In the genomic region with DNA sequence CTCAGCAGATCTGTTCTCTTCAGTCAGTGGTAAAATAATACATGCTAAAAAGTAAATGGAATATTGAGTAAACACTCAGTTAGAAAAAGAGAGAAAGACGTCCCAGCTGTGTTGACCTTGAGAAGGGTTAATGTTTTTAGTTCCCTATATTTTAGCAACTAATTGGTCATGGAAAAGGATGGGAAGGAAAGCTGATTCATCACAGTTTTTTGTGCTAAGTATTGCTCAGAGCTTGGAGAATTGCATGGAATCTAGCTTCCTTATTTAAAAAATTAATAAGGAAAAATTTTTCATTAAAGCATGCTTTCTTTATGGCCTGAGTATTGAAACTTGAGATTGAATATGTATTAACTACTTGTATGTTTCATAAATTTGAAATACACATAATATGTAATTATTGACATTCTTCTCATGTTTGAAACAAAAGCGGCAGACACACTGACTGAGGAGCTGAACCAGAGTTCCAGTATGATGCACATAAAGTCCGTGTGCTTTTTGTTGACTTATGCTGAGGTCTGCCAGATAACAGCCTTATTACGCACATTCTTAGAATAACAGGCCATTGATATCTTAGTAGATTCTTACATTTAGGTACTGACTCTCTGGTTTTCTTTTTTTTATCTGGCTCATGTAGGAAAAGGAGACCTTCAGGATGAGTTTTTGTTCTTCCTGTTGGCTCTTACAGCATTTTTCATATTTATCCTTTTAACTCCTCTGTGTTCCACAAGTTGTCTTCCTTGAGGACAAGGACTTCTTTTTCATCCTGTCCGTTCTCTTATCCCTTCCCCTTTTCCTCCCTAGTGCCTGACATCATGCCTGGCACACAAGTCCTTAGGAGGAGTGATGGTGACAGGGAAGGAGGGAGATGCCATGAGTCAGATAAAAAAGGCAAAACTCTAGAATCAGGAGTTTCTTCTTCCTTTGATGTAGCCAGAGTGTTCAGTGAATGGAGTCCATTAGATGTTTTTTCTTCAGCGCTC, we compare ENCODE assay signal across 19 cellular contexts.
DNase-seq lines count a peak whose midpoint lies in the region; ATAC-seq and TF ChIP-seq lines count a peak whose summit lies in the region.
"Had no signal": no experiment of that assay in that cellular context is flagged by ENCODE, and none has a peak within 500 bp of the region (broad histone marks: within the 10 kb centered on the region; RNA-seq: fewer than 3 reads in every experiment).

No MANE protein-coding gene starts in this region.

- H3K36me3 ChIP-seq in thyroid gland, result no peaks in the 10 kb centered on the region
- H3K36me3 ChIP-seq: BLaER1 had no signal

- WGBS in thyroid gland, 2 donors, result 45 to 53% methylated on average over 6 of the region's 6 CpGs

- DNase-seq in NCI-H1092 treated with DMSO at 0.1 percent for 48 hours (lab: John Stamatoyannopoulos, UW), result peak; percentile 42
- DNase-seq in NCI-H1092 (lab: John Stamatoyannopoulos, UW), result no peak
- DNase-seq in brain pericyte (ENCODE audit: low read depth, low spot score), result peak; percentile 43
- peak; percentile 48 for DNase-seq in kidney tubule cell (ENCODE audit: low spot score)
- DNase-seq in thyroid gland, result no peak
- no peak for DNase-seq in KBM-7
- DNase-seq: activated naive CD8-positive, alpha-beta T cell treated with anti-CD3 and anti-CD28 coated beads for 36 hours; activated T-cell treated with anti-CD3 and anti-CD28 coated beads, Interleukin-2, amount 50 U/mL, for 1 hour; DMS153; NCI-H2227 treated with DMSO at 0.1 percent for 48 hours; stimulated activated CD4-positive, alpha-beta T cell treated with anti-CD3 and anti-CD28 coated beads, Interleukin-4, amount 100 ng/mL, for 4 hours had no signal

- no peak for TF ChIP-seq CTCF in thyroid gland (IDR thresholded peaks at IDR 0.05)

- H3K9me3 ChIP-seq in thyroid gland, result no peaks in the 10 kb centered on the region
- H3K9me3 ChIP-seq: BLaER1 had no signal

- H3K4me1 ChIP-seq in thyroid gland, result peaks cover 56 to 98% of the 10 kb centered on the region in 2 donors
- H3K4me1 ChIP-seq: BLaER1 had no signal

- intact Hi-C loops in thyroid gland (cut with DNase I), result no loop called here

- in situ Hi-C loops in KBM-7 (cut with MboI; ENCODE audit: low pct_unique_long_range_greater_than_20kb, low sequenced_read_pairs), result no loop called here

- no peaks in the 10 kb centered on the region for H3K27me3 ChIP-seq in thyroid gland
- H3K27me3 ChIP-seq: BLaER1 had no signal

- H3K4me3 ChIP-seq in thyroid gland (replicated peaks in 1 of 3), result no peak overlapping the region
- H3K4me3 ChIP-seq: BLaER1, GM23338 had no signal

- peak overlapping the region; percentile 67 to 92 (median 79) for H3K27ac ChIP-seq in thyroid gland
- H3K27ac ChIP-seq: 22Rv1, BLaER1, HL-60, KMS-11, RWPE1 had no signal

- TF ChIP-seq POLR2A in thyroid gland (IDR thresholded peaks at IDR 0.05), result peak in 1 of 2 donors; percentile 46

- no peak for ATAC-seq in HG03432 (IDR thresholded peaks at IDR 0.05; ENCODE audit: unreplicated experiment)
- no peak for ATAC-seq in HG03442 (IDR thresholded peaks at IDR 0.05; ENCODE audit: unreplicated experiment)
- ATAC-seq: GM23338 had no signal

Comparison
In these comparisons a context has a peak if more than half of its experiments do, and no peak if none do; other contexts are left out.
1. DNase-seq: peak in NCI-H1092 treated with DMSO at 0.1 percent for 48 hours (single experiment), brain pericyte (single experiment) and kidney tubule cell (single experiment); none in NCI-H1092 (single experiment), thyroid gland (0 of 2) and KBM-7 (single experiment).